ENCODE assay signal across 1 cellular context in genomic region chr4:39664828-39665731, GRCh38.
TF ChIP-seq lines count a peak whose summit lies in the region.

No MANE protein-coding gene starts in this region.

TF ChIP-seq in SK-N-SH, 30 proteins besides CTCF, POLR2A, EP300 and RAD21 (continued from another document):
- TF ChIP-seq ZBTB33 (IDR thresholded peaks at IDR 0.05; ENCODE audit: borderline replicate concordance, low read depth) (no peak), SIN3A (IDR thresholded peaks at IDR 0.05; ENCODE audit: borderline replicate concordance, low read depth, low read length) (no peak)
